Comparison of ENCODE assay signal across 21 cellular contexts in genomic region chr1:220407101-220407683, GRCh38.
"Had no signal": no experiment of that assay in that cellular context is flagged by ENCODE, and none has a peak within 500 bp of the region (broad histone marks: within the 10 kb centered on the region; RNA-seq: fewer than 3 reads in every experiment).

No MANE protein-coding gene starts in this region.

- H3K4me3 Mint-ChIP-seq: dendritic cell treated with granulocyte-macrophage colony-stimulating factor and Interleukin-4, amounts not matched to agents 40 ng/mL and 50 ng/mL, for 4 days; naive thymus-derived CD8-positive, alpha-beta T cell; stimulated activated naive B cell treated with anti-CD40 and anti-IgM and Interleukin-4, amounts not matched to agents 10 μg/mL and 1 μg/mL and 100 μg/mL, for 72 hours; stimulated activated naive CD8-positive, alpha-beta T cell treated with anti-CD3 and anti-CD28 coated beads, Interleukin-15, amount 100 ng/mL, for 72 hours had no signal

- H3K27ac Mint-ChIP-seq: dendritic cell treated with granulocyte-macrophage colony-stimulating factor and Interleukin-4, amounts not matched to agents 40 ng/mL and 50 ng/mL, for 4 days; naive thymus-derived CD8-positive, alpha-beta T cell; progenitor cell of endocrine pancreas; stimulated activated naive B cell treated with anti-CD40 and anti-IgM and Interleukin-4, amounts not matched to agents 10 μg/mL and 1 μg/mL and 100 μg/mL, for 72 hours; stimulated activated naive CD8-positive, alpha-beta T cell treated with anti-CD3 and anti-CD28 coated beads, Interleukin-15, amount 100 ng/mL, for 72 hours had no signal

- H3K4me1 Mint-ChIP-seq: stimulated activated naive B cell treated with anti-CD40 and anti-IgM and Interleukin-4, amounts not matched to agents 10 μg/mL and 1 μg/mL and 100 μg/mL, for 72 hours; stimulated activated naive CD8-positive, alpha-beta T cell treated with anti-CD3 and anti-CD28 coated beads, Interleukin-15, amount 100 ng/mL, for 72 hours had no signal

- ATAC-seq: left colon; mucosa of descending colon; naive thymus-derived CD8-positive, alpha-beta T cell; pancreas; right cardiac atrium; stimulated activated naive B cell treated with anti-CD40 and anti-IgM and Interleukin-4, amounts not matched to agents 10 μg/mL and 1 μg/mL and 100 μg/mL, for 72 hours; stimulated activated naive CD8-positive, alpha-beta T cell treated with anti-CD3 and anti-CD28 coated beads, Interleukin-15, amount 100 ng/mL, for 72 hours; upper lobe of right lung had no signal

- H3K9me3 Mint-ChIP-seq: dendritic cell treated with granulocyte-macrophage colony-stimulating factor and Interleukin-4, amounts not matched to agents 40 ng/mL and 50 ng/mL, for 4 days; stimulated activated naive B cell treated with anti-CD40 and anti-IgM and Interleukin-4, amounts not matched to agents 10 μg/mL and 1 μg/mL and 100 μg/mL, for 72 hours; stimulated activated naive CD8-positive, alpha-beta T cell treated with anti-CD3 and anti-CD28 coated beads, Interleukin-15, amount 100 ng/mL, for 72 hours had no signal

- H3K27me3 Mint-ChIP-seq: dendritic cell treated with granulocyte-macrophage colony-stimulating factor and Interleukin-4, amounts not matched to agents 40 ng/mL and 50 ng/mL, for 4 days had no signal

- H3K4me3 ChIP-seq: mucosa of descending colon, pancreas, smooth muscle cell, testis, tibial nerve, upper lobe of right lung, vagina had no signal

- H3K36me3 Mint-ChIP-seq: stimulated activated naive B cell treated with anti-CD40 and anti-IgM and Interleukin-4, amounts not matched to agents 10 μg/mL and 1 μg/mL and 100 μg/mL, for 72 hours had no signal

- DNase-seq: erythroblast; foreskin melanocyte; head of caudate nucleus; hippocampal formation; left colon; mesendoderm; mucosa of descending colon; naive thymus-derived CD8-positive, alpha-beta T cell; nucleus accumbens; pancreas; right cardiac atrium; stimulated activated CD4-positive, alpha-beta T cell treated with anti-CD3 and anti-CD28 coated beads, Interleukin-4, amount 100 ng/mL, for 4 hours; stimulated activated naive B cell treated with anti-CD40 and anti-IgM and Interleukin-4, amounts not matched to agents 10 μg/mL and 1 μg/mL and 100 μg/mL, for 72 hours; stimulated activated naive CD8-positive, alpha-beta T cell treated with anti-CD3 and anti-CD28 coated beads, Interleukin-15, amount 100 ng/mL, for 72 hours; testis; upper lobe of right lung had no signal
